Comparison of ENCODE assay signal across 4 cellular contexts in the genomic region with DNA sequence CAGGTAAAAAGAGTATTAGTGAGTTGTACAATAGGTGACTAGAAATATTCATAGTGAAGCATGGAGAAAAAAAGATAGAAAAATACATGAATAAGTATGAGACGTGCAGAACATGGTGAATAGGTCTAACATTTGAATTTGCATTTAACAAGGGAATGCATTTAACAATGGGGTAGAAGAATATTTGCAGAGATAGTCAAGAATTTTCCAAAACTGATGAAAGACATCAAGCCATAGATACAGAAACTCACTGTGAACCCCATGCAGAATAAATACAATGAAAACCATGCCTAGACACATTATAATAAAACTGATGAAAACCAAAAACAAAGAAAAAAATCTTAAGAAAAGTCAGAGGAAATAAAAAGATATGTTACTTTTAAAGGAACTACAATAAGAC.
"Had no signal": no experiment of that assay in that cellular context is flagged by ENCODE, and none has a peak within 500 bp of the region (broad histone marks: within the 10 kb centered on the region; RNA-seq: fewer than 3 reads in every experiment).

No MANE protein-coding gene starts in this region.

- H3K4me3 ChIP-seq: K562 had no signal

- ATAC-seq: HepG2, K562 had no signal

- H3K27ac ChIP-seq: HL-60, KMS-11 had no signal
